Comparison of ENCODE assay signal across 23 cellular contexts in genomic region chr11:66012371-66012945, GRCh38. TPM values are rescaled to one million over a fixed set of nuclear protein-coding genes. Genes with fewer than 3 reads are reported as not detected.
DNase-seq lines count a peak whose midpoint lies in the region; TF ChIP-seq lines count a peak whose summit lies in the region.
"Had no signal": no experiment of that assay in that cellular context is flagged by ENCODE, and none has a peak within 500 bp of the region (broad histone marks: within the 10 kb centered on the region; RNA-seq: fewer than 3 reads in every experiment).

No MANE protein-coding gene starts in this region.

- no peaks in the 10 kb centered on the region for H3K36me3 Mint-ChIP-seq in MCF 10A (ENCODE audit: insufficient read depth, unreplicated experiment)
- peaks cover 4% of the 10 kb centered on the region for H3K36me3 Mint-ChIP-seq in endothelial cell (ENCODE audit: low read depth, unreplicated experiment)

- TF ChIP-seq CTCF in breast epithelium (IDR thresholded peaks at IDR 0.05) = no peak
- no peak for TF ChIP-seq CTCF in MCF 10A (IDR thresholded peaks at IDR 0.05; ENCODE audit: unreplicated experiment)
- TF ChIP-seq CTCF in ascending aorta (IDR thresholded peaks at IDR 0.05) = no peak
- no peak for TF ChIP-seq CTCF in vagina (IDR thresholded peaks at IDR 0.05)
- no peak for TF ChIP-seq CTCF in endothelial cell (IDR thresholded peaks at IDR 0.05; ENCODE audit: unreplicated experiment)

- H2BK15ac ChIP-seq in mesendoderm (replicated peaks; ENCODE audit: low read depth) = no peak overlapping the region

- H3K23ac ChIP-seq in mesendoderm (ENCODE audit: low read length) = no peak overlapping the region

- TF ChIP-seq POLR2A in breast epithelium (IDR thresholded peaks at IDR 0.05) (no peak), vagina (IDR thresholded peaks at IDR 0.05) (no peak)

- WGBS in mesendoderm (ENCODE audit: extremely low coverage, insufficient coverage, low lambda C conversion rate) = no CpG with 5 or more reads among the region's 12 CpGs

- H3K36me3 ChIP-seq in breast epithelium (no peaks in the 10 kb centered on the region), ascending aorta (no peaks in the 10 kb centered on the region), mesendoderm (ENCODE audit: control insufficient read depth, insufficient read depth, low read length) (no peaks in the 10 kb centered on the region), vagina (no peaks in the 10 kb centered on the region)

- H3K27ac ChIP-seq in breast epithelium = peak overlapping the region in 1 of 2 donors; percentile 45
- H3K27ac ChIP-seq in ascending aorta = peak overlapping the region; percentile 94 to 95
- H3K27ac ChIP-seq in mesendoderm (ENCODE audit: low read depth, low read length) = no peak overlapping the region
- H3K27ac ChIP-seq in vagina = no peak overlapping the region

- H3K27me3 Mint-ChIP-seq in MCF 10A (ENCODE audit: insufficient read depth, unreplicated experiment) (no peaks in the 10 kb centered on the region), endothelial cell (ENCODE audit: unreplicated experiment) (peaks cover 16% of the 10 kb centered on the region)

- peaks cover 0 to 6% of the 10 kb centered on the region in 2 donors for H3K27me3 ChIP-seq in breast epithelium
- no peaks in the 10 kb centered on the region for H3K27me3 ChIP-seq in ascending aorta
- H3K27me3 ChIP-seq in mesendoderm (ENCODE audit: insufficient read depth, low read length, poor library complexity) = no peaks in the 10 kb centered on the region
- no peaks in the 10 kb centered on the region for H3K27me3 ChIP-seq in vagina

- CTCF ChIA-PET in MCF 10A (lab: Yijun Ruan, JAX) = interaction anchor here (1.5 to 1.8 kb wide), 3 partner anchors 10 to 33 kb away, joined by 4 to 12 read pairs (median 11); no protein-coding TSS in a partner anchor

- no peak overlapping the region for H4K5ac ChIP-seq in mesendoderm (ENCODE audit: low read length)

- no peak overlapping the region for H4K8ac ChIP-seq in mesendoderm (ENCODE audit: low read depth, low read length)

- peaks cover 20% of the 10 kb centered on the region for H3K4me1 Mint-ChIP-seq in MCF 10A (ENCODE audit: insufficient read depth, unreplicated experiment)
- H3K4me1 Mint-ChIP-seq in endothelial cell (ENCODE audit: unreplicated experiment) = peaks cover 12% of the 10 kb centered on the region
- H3K4me1 Mint-ChIP-seq: activated B cell treated with CpG ODN at 0.5 μM for 24 hours; activated CD4-positive, alpha-beta memory T cell treated with anti-CD3 and anti-CD28 coated beads, Interleukin-2, amount 10 ng/mL, durations not matched to agents 7 days and 5 days; nephron had no signal

- H3K4me3 ChIP-seq in breast epithelium (peak overlapping the region in 2 of 3 donors; percentile 38 to 68), ascending aorta (peak overlapping the region in 1 of 2 donors; percentile 6), mesendoderm (ENCODE audit: low read length) (no peak overlapping the region), vagina (peak overlapping the region; percentile 17 to 41)

- peak overlapping the region; percentile 29 for H2AK5ac ChIP-seq in mesendoderm (ENCODE audit: low read length)

- no TSS peak for BruUV-seq in MCF 10A (replicated peaks; lab: Mats Ljungman, UMichigan)

- H3K4me3 Mint-ChIP-seq in MCF 10A (ENCODE audit: unreplicated experiment) = no peak overlapping the region
- no peak overlapping the region for H3K4me3 Mint-ChIP-seq in endothelial cell (ENCODE audit: unreplicated experiment)
- H3K4me3 Mint-ChIP-seq: activated B cell treated with CpG ODN at 0.5 μM for 24 hours; activated CD4-positive, alpha-beta memory T cell treated with anti-CD3 and anti-CD28 coated beads, Interleukin-2, amount 10 ng/mL, durations not matched to agents 7 days and 5 days; nephron had no signal

- H3K79me2 ChIP-seq in mesendoderm (ENCODE audit: control insufficient read depth, insufficient read depth, low read length) = no peaks in the 10 kb centered on the region

- H3K27ac Mint-ChIP-seq in MCF 10A (ENCODE audit: low read depth, unreplicated experiment) (no peak overlapping the region), endothelial cell (ENCODE audit: unreplicated experiment) (no peak overlapping the region)
- H3K27ac Mint-ChIP-seq: activated B cell treated with CpG ODN at 0.5 μM for 24 hours; activated CD4-positive, alpha-beta memory T cell treated with anti-CD3 and anti-CD28 coated beads, Interleukin-2, amount 10 ng/mL, durations not matched to agents 7 days and 5 days; nephron had no signal

- H2BK120ac ChIP-seq in mesendoderm (ENCODE audit: low read depth, low read length) = no peak overlapping the region

- no peak overlapping the region for H3K4me2 ChIP-seq in mesendoderm (ENCODE audit: low read length)
- H3K4me2 ChIP-seq: SK-N-SH had no signal

- no peak overlapping the region for H2BK5ac ChIP-seq in mesendoderm (ENCODE audit: low read length)

- POLR2A ChIA-PET in MCF 10A (lab: Yijun Ruan, JAX) = interaction anchor here (0.8 to 2.9 kb wide), 4 partner anchors 9 to 10 kb away, joined by 3 to 10 read pairs (median 4); partner anchors contain the start of genes BANF1 and EIF1AD

- H3K9me3 Mint-ChIP-seq in MCF 10A (ENCODE audit: unreplicated experiment) (no peaks in the 10 kb centered on the region), endothelial cell (ENCODE audit: unreplicated experiment) (no peaks in the 10 kb centered on the region)
- H3K9me3 Mint-ChIP-seq: activated B cell treated with CpG ODN at 0.5 μM for 24 hours; activated CD4-positive, alpha-beta memory T cell treated with anti-CD3 and anti-CD28 coated beads, Interleukin-2, amount 10 ng/mL, durations not matched to agents 7 days and 5 days; nephron had no signal

- H3K56ac ChIP-seq in mesendoderm (ENCODE audit: low read length) = no peak overlapping the region

- H3K4ac ChIP-seq in mesendoderm (ENCODE audit: low read depth, low read length) = no peak overlapping the region

- peaks cover 0 to 9% of the 10 kb centered on the region in 2 donors for H3K4me1 ChIP-seq in breast epithelium
- H3K4me1 ChIP-seq in ascending aorta = peaks cover 27 to 63% of the 10 kb centered on the region in 2 donors
- peaks cover 8% of the 10 kb centered on the region for H3K4me1 ChIP-seq in mesendoderm (ENCODE audit: control insufficient read depth, low read depth, low read length)
- peaks cover 11% of the 10 kb centered on the region for H3K4me1 ChIP-seq in vagina

- intact Hi-C loops in breast epithelium (cut with DNase I; ENCODE audit: low total_unique reads) (no loop called here), MCF 10A (cut with micrococcal nuclease) (no loop called here), ascending aorta (cut with DNase I) (no loop called here), vagina (cut with DNase I) (no loop called here)

- no peaks in the 10 kb centered on the region for H3K79me1 ChIP-seq in mesendoderm (ENCODE audit: low read length)

- no peak overlapping the region for H3K18ac ChIP-seq in mesendoderm (ENCODE audit: low read length)

- H3K9me3 ChIP-seq in breast epithelium = no peaks in the 10 kb centered on the region
- no peaks in the 10 kb centered on the region for H3K9me3 ChIP-seq in ascending aorta
- no peaks in the 10 kb centered on the region for H3K9me3 ChIP-seq in vagina
- H3K9me3 ChIP-seq: SK-N-SH had no signal

- H3K9ac ChIP-seq in mesendoderm (ENCODE audit: low read length) = no peak overlapping the region
- H3K9ac ChIP-seq: SK-N-SH had no signal

- DNase-seq in breast epithelium (ENCODE audit: low spot score in 2 of 2) (no peak), MCF 10A (ENCODE audit: unreplicated experiment) (no peak), ascending aorta (ENCODE audit: low spot score in 2 of 2) (no peak), mesendoderm (no peak), vagina (ENCODE audit: extremely low spot score in 2 of 2) (no peak), endothelial cell (ENCODE audit: low spot score) (no peak), amygdala (lab: John Stamatoyannopoulos, UW) (no peak), occipital lobe (lab: John Stamatoyannopoulos, UW) (no peak)
- DNase-seq: activated B cell treated with CpG ODN at 0.5 μM for 24 hours; activated CD4-positive, alpha-beta memory T cell treated with anti-CD3 and anti-CD28 coated beads, Interleukin-2, amount 10 ng/mL, durations not matched to agents 7 days and 5 days; activated naive CD4-positive, alpha-beta T cell; activated T-cell treated with anti-CD3 and anti-CD28 coated beads for 4 hours; KG1; midbrain; NCI-H2029; stimulated activated naive CD4-positive, alpha-beta T cell treated with Interleukin-2 at 50 U/mL for 16 hours had no signal

RNA-seq across cellular contexts. Expression of gene CST6, which starts 0.7 kb away (rescaled TPM):
- under 1 TPM in 2 of 3 donors, not detected in 1; 0.59 to 0.98 TPM for total RNA-seq in breast epithelium
- total RNA-seq in MCF 10A (2022) = not detected in 2 replicates
- 4.4 TPM for total RNA-seq in ascending aorta
- polyA plus RNA-seq in mesendoderm (2013, experiment 1 of 2) = 0.88 TPM
- 0.88 TPM for polyA plus RNA-seq in mesendoderm (2013, experiment 2 of 2)
- total RNA-seq in vagina = 5.6 TPM
- total RNA-seq in endothelial cell (ENCODE audit: unreplicated experiment) = not detected
- not detected for total RNA-seq in occipital lobe
- total RNA-seq: A172, activated B cell treated with CpG ODN at 0.5 μM for 24 hours, NCI-H460, skeletal muscle tissue had no signal

RNA-seq across cellular contexts. Expression of gene BANF1, which starts 10.2 kb away (rescaled TPM):
- 10 to 100 TPM; 15.7 to 42.0 (median 37.4) TPM for total RNA-seq in breast epithelium
- total RNA-seq in MCF 10A (2022) = 154 and 198 TPM in 2 replicates
- 11.7 TPM for total RNA-seq in ascending aorta
- polyA plus RNA-seq in mesendoderm (2013, experiment 1 of 2) = 426 TPM
- 425 TPM for polyA plus RNA-seq in mesendoderm (2013, experiment 2 of 2)
- 54.5 TPM for total RNA-seq in vagina
- total RNA-seq in endothelial cell (ENCODE audit: unreplicated experiment) = 163 TPM
- 16.7 TPM for total RNA-seq in occipital lobe

RNA-seq across cellular contexts. Expression of gene EIF1AD, which starts 10.5 kb away (rescaled TPM):
- 10 to 100 TPM; 31.0 to 33.1 (median 31.0) TPM for total RNA-seq in breast epithelium
- total RNA-seq in MCF 10A (2022) = 21.7 and 33.5 TPM in 2 replicates
- 15.6 TPM for total RNA-seq in ascending aorta
- 26.6 TPM for polyA plus RNA-seq in mesendoderm (2013, experiment 1 of 2)
- 25.7 TPM for polyA plus RNA-seq in mesendoderm (2013, experiment 2 of 2)
- total RNA-seq in vagina = 50.6 TPM
- total RNA-seq in endothelial cell (ENCODE audit: unreplicated experiment) = 34.9 TPM
- 20.7 TPM for total RNA-seq in occipital lobe

RNA-seq across cellular contexts. Expression of gene CATSPER1, which starts 13.8 kb away (rescaled TPM):
- 1 to 10 TPM in 1 of 3 donors, under 1 TPM in 1, not detected in 1; 0.32 to 1.3 TPM for total RNA-seq in breast epithelium
- total RNA-seq in MCF 10A (2022) = 0.61 and 0.79 TPM in 2 replicates
- total RNA-seq in ascending aorta = not detected
- polyA plus RNA-seq in mesendoderm (2013, experiment 1 of 2) = not detected
- not detected for polyA plus RNA-seq in mesendoderm (2013, experiment 2 of 2)
- not detected for total RNA-seq in vagina
- total RNA-seq in endothelial cell (ENCODE audit: unreplicated experiment) = not detected
- not detected for total RNA-seq in occipital lobe
- total RNA-seq: activated B cell treated with CpG ODN at 0.5 μM for 24 hours, NCI-H460, skeletal muscle tissue, urinary bladder had no signal

RNA-seq across cellular contexts. Expression of gene GAL3ST3, which starts 36.5 kb away (rescaled TPM):
- under 1 TPM in 1 of 3 donors, not detected in 2; 0.29 TPM for total RNA-seq in breast epithelium
- total RNA-seq in MCF 10A (2022) = not detected in 2 replicates
- not detected for total RNA-seq in ascending aorta
- polyA plus RNA-seq in mesendoderm (2013, experiment 1 of 2) = 5.4 TPM
- 5.8 TPM for polyA plus RNA-seq in mesendoderm (2013, experiment 2 of 2)
- total RNA-seq in vagina = not detected
- total RNA-seq in endothelial cell (ENCODE audit: unreplicated experiment) = 0.87 TPM
- total RNA-seq in occipital lobe = 14.0 TPM
- total RNA-seq: A172; activated B cell treated with CpG ODN at 0.5 μM for 24 hours; activated CD4-positive, alpha-beta memory T cell treated with anti-CD3 and anti-CD28 coated beads, Interleukin-2, amount 10 ng/mL, durations not matched to agents 7 days and 5 days; NCI-H460 had no signal
- polyA plus RNA-seq: BJ, urinary bladder had no signal

Comparison
In these comparisons a context has a peak if more than half of its experiments do, and no peak if none do; other contexts are left out.
1. H3K27ac ChIP-seq: peak in ascending aorta (2 of 2); none in mesendoderm (single experiment) and vagina (single experiment).